Comparison of ENCODE assay signal across 15 cellular contexts in genomic region chr11:100740440-100740839, GRCh38. TPM values are rescaled to one million over a fixed set of nuclear protein-coding genes. Genes with fewer than 3 reads are reported as not detected.
A peak's percentile ranks its signal among the peaks of the same experiment; 100 is the strongest.
DNase-seq lines count a peak whose midpoint lies in the region; ATAC-seq and TF ChIP-seq lines count a peak whose summit lies in the region.
"Had no signal": no experiment of that assay in that cellular context is flagged by ENCODE, and none has a peak within 500 bp of the region (broad histone marks: within the 10 kb centered on the region; RNA-seq: fewer than 3 reads in every experiment).

No MANE protein-coding gene starts in this region.

- H3K9ac ChIP-seq in HCT116 (ENCODE audit: low read length), result peak overlapping the region; percentile 57
- H3K9ac ChIP-seq in skeletal muscle satellite cell (ENCODE audit: low read depth, low read length), result peak overlapping the region; percentile 44

- H3K4me1 ChIP-seq in HCT116 (ENCODE audit: control insufficient read depth in 1 of 2, insufficient read depth in 2 of 2, low read length in 2 of 2) (peaks cover 30 to 77% of the 10 kb centered on the region in 2 experiments), left lung (peaks cover 7 to 22% of the 10 kb centered on the region in 2 donors), skeletal muscle satellite cell (ENCODE audit: control insufficient read depth, insufficient read depth, low read length) (peaks cover 19% of the 10 kb centered on the region)

- DNase-seq in HCT116 (ENCODE audit: low read depth, low spot score) (no peak), choroid plexus epithelial cell (ENCODE audit: low read depth) (peak; percentile 72), left lung (no peak), Ammon's horn (ENCODE audit: low spot score) (no peak)
- DNase-seq in stimulated activated naive CD4-positive, alpha-beta T cell (lab: John Stamatoyannopoulos, UW), result no peak
- DNase-seq: activated naive CD8-positive, alpha-beta T cell treated with anti-CD3 and anti-CD28 coated beads for 36 hours; C1 segment of cervical spinal cord; effector CD8-positive, alpha-beta T cell; NCI-H1105; NCI-H526 treated with DMSO at 0.1 percent for 48 hours; SHP77 treated with DMSO at 0.1 percent for 48 hours; stimulated activated CD4-positive, alpha-beta T cell treated with anti-CD3 and anti-CD28 coated beads, Interleukin-12 subunit alpha, Interleukin-12 subunit beta, amount 100 ng/mL, for 4 hours had no signal

- H3K9me3 ChIP-seq in HCT116 (ENCODE audit: control insufficient read depth in 1 of 2, insufficient read depth in 1 of 2, low read depth in 1 of 2, low read length in 2 of 2), result no peaks in the 10 kb centered on the region
- H3K9me3 ChIP-seq in left lung, result no peaks in the 10 kb centered on the region
- H3K9me3 ChIP-seq in skeletal muscle satellite cell (replicated peaks; ENCODE audit: low read length), result no peaks in the 10 kb centered on the region

- no peaks in the 10 kb centered on the region for H4K20me1 ChIP-seq in HCT116 (ENCODE audit: insufficient read depth)

- H3K4me2 ChIP-seq in HCT116 (ENCODE audit: low read length) (peak overlapping the region; percentile 59), skeletal muscle satellite cell (ENCODE audit: low read length) (peak overlapping the region; percentile 44)

- no peaks in the 10 kb centered on the region for H3K9me2 ChIP-seq in HCT116 (ENCODE audit: insufficient read depth)

- no peak for ATAC-seq in HCT116
- ATAC-seq in left lung, result peak; percentile 53
- no peak for ATAC-seq in GM21619 (IDR thresholded peaks at IDR 0.05; ENCODE audit: unreplicated experiment)
- no peak for ATAC-seq in GM18861 (IDR thresholded peaks at IDR 0.05; ENCODE audit: unreplicated experiment)

- H3K27me3 ChIP-seq in HCT116 (ENCODE audit: insufficient read depth, low read length) (no peaks in the 10 kb centered on the region), left lung (no peaks in the 10 kb centered on the region), skeletal muscle satellite cell (ENCODE audit: control insufficient read depth, insufficient read depth, low read length) (no peaks in the 10 kb centered on the region)

- CTCF ChIA-PET in HCT116 (lab: Charles Lee), result no interaction called here

- POLR2A ChIA-PET in HCT116 (lab: Charles Lee), result interaction anchor here (1.2 kb wide), 1 partner anchor 15 kb away, joined by 3 read pairs; no protein-coding TSS in a partner anchor

- no peaks in the 10 kb centered on the region; a peak in 1 of 4 replicates for H3K36me3 ChIP-seq in HCT116 (ENCODE audit: control insufficient read depth in 1 of 2, insufficient read depth in 2 of 2, low read length in 2 of 2)
- no peaks in the 10 kb centered on the region for H3K36me3 ChIP-seq in left lung
- no peaks in the 10 kb centered on the region for H3K36me3 ChIP-seq in skeletal muscle satellite cell (ENCODE audit: insufficient read depth, low read length)

- H3K4me3 ChIP-seq in HCT116 (replicated peaks in 1 of 2; ENCODE audit: low read depth in 1 of 2, low read length in 2 of 2) (peak overlapping the region in 1 of 2 experiments; percentile 30; a peak in 2 of 4 replicates), choroid plexus epithelial cell (ENCODE audit: low read depth, low read length) (no peak overlapping the region), left lung (no peak overlapping the region), skeletal muscle satellite cell (ENCODE audit: low read length) (peak overlapping the region; percentile 29)

- peaks cover 47% of the 10 kb centered on the region for H3K79me2 ChIP-seq in HCT116 (ENCODE audit: insufficient read depth, low read length)

- BruUV-seq in HCT116 (replicated peaks; lab: Mats Ljungman, UMichigan), result no TSS peak

- RAD21 ChIA-PET in HCT116 (lab: Charles Lee; ENCODE audit: low non-redundant PET in 1 of 2, low total read pairs in 2 of 2, uncharacterized antibody in 2 of 2, unreplicated experiment in 2 of 2), result interaction anchor here in 1 of 2 experiments (1.1 kb wide), 1 partner anchor 29 kb away, joined by 3 read pairs; no protein-coding TSS in a partner anchor

- intact Hi-C loops in HCT116 (cut with micrococcal nuclease) (loop anchor here (5.0 kb wide), 1 partner anchor 53 kb away; the partner anchor contains the start of gene ARHGAP42), left lung (cut with DNase I) (no loop called here)

- H3K27ac ChIP-seq in HCT116 (ENCODE audit: low read depth, low read length), result peak overlapping the region; percentile 7; the same call in 1 of the 2 replicates
- H3K27ac ChIP-seq in left lung, result peak overlapping the region in 1 of 2 donors; percentile 28

- H2AFZ ChIP-seq in HCT116 (ENCODE audit: low read depth, low read length, poor library complexity, severe bottlenecking), result no peak overlapping the region

- TF ChIP-seq RAD21 in HCT116 (IDR thresholded peaks at IDR 0.05; ENCODE audit: low read depth), result no peak

- TF ChIP-seq CTCF in HCT116 (IDR thresholded peaks at IDR 0.05 in 2 of 3, conservative IDR thresholded peaks at IDR 0.05 in 1 of 3; ENCODE audit: borderline replicate concordance in 1 of 3, insufficient read depth in 1 of 3, low read depth in 2 of 3, low read length in 2 of 3) (no peak), choroid plexus epithelial cell (conservative IDR thresholded peaks at IDR 0.05; ENCODE audit: low read depth, low read length) (no peak), left lung (IDR thresholded peaks at IDR 0.05) (no peak)

- TF ChIP-seq POLR2A in HCT116 (IDR thresholded peaks at IDR 0.05; ENCODE audit: borderline replicate concordance, extremely low read depth, insufficient read depth, insufficient read length), result no peak

TF ChIP-seq in HCT116, 20 proteins besides CTCF, POLR2A, EP300 and RAD21:
- TF ChIP-seq JUND (IDR thresholded peaks at IDR 0.05) (no peak), ATF3 (IDR thresholded peaks at IDR 0.05) (no peak), EGR1 (IDR thresholded peaks at IDR 0.05; ENCODE audit: low read depth) (no peak)

RNA-seq across cellular contexts. Expression of gene ARHGAP42, which starts 53.4 kb away (rescaled TPM):
- 12.3 TPM for total RNA-seq in HCT116 (2021; ENCODE audit: unreplicated experiment)
- 3.8 and 5.3 TPM in 2 replicates for polyA plus RNA-seq in HCT116 (2012)
- 10 to 100 TPM; 17.1 to 18.3 TPM for total RNA-seq in left lung
- total RNA-seq in skeletal muscle satellite cell (2012; rRNA removed), result 5.9 and 10.9 TPM in 2 replicates
